Comparison of ENCODE assay signal across 1 cellular context in genomic region chr10:112792487-112793196, GRCh38.
TF ChIP-seq lines count a peak whose summit lies in the region.

No MANE protein-coding gene starts in this region.

TF ChIP-seq in GM23338, 12 proteins besides CTCF, POLR2A, EP300 and RAD21 (continued from another document):
- TF ChIP-seq ETS1 (IDR thresholded peaks at IDR 0.05) (no peak), ZNF114 (CRISPR knock-in tag; IDR thresholded peaks at IDR 0.05) (no peak)
